11 cellular contexts compared by ENCODE assay signal in the genomic region with DNA sequence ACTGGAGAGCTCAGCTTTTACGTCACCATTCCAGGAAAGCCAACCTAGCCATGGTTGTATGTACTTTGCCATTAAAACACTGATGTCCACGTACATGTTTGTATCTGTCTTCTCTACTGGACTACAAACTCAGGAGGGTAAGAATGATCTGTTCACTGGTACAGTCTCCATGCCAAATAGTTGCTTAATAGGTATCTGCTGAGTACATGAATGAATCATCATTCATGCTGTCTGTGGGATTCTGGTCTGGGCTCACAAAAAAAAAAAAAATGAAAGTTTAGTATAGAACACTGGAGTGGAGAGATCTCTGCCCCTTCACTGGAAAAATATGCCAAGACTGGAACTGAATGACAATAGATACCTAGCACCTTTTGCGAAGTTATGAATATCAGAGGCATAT.
DNase-seq lines count a peak whose midpoint lies in the region; ATAC-seq, FAIRE-seq and TF ChIP-seq lines count a peak whose summit lies in the region.
"Had no signal": no experiment of that assay in that cellular context is flagged by ENCODE, and none has a peak within 500 bp of the region (broad histone marks: within the 10 kb centered on the region; RNA-seq: fewer than 3 reads in every experiment).

No MANE protein-coding gene starts in this region.

- no peak for FAIRE-seq in bronchial epithelial cell (lab: Jason Lieb, UNC)

- no peak overlapping the region for H3K4me3 ChIP-seq in bronchial epithelial cell (ENCODE audit: low read depth, low read length)

- H3K36me3 ChIP-seq in bronchial epithelial cell (ENCODE audit: control insufficient read depth, insufficient read depth, low read length): no peaks in the 10 kb centered on the region

- peak; percentile 22 for DNase-seq in GF-D8 (lab: John Stamatoyannopoulos, UW)
- peak; percentile 68 for DNase-seq in M059J (ENCODE audit: low read depth)
- peak; percentile 88 for DNase-seq in bronchial epithelial cell (ENCODE audit: low read depth)
- peak; percentile 90 for DNase-seq in renal cortical epithelial cell (ENCODE audit: low read depth)
- DNase-seq in DMS114 treated with DMSO at 0.1 percent for 48 hours (lab: John Stamatoyannopoulos, UW; ENCODE audit: unreplicated experiment): no peak
- DNase-seq in mesenteric fat pad (ENCODE audit: low spot score): no peak
- DNase-seq: activated CD4-positive, alpha-beta memory T cell treated with anti-CD3 and anti-CD28 coated beads for 36 hours; endodermal cell; NCI-H526; stimulated activated CD4-positive, alpha-beta T cell treated with anti-CD3 and anti-CD28 coated beads, Interleukin-2, amount 100 ng/mL, for 48 hours had no signal

- ATAC-seq in GM21576 (IDR thresholded peaks at IDR 0.05; ENCODE audit: unreplicated experiment): no peak

- H3K27me3 ChIP-seq in bronchial epithelial cell (ENCODE audit: control insufficient read depth, insufficient read depth, low read length): peaks cover 3% of the 10 kb centered on the region

- TF ChIP-seq CTCF in bronchial epithelial cell (IDR thresholded peaks at IDR 0.05; ENCODE audit: insufficient read depth, low read length, severe bottlenecking): no peak

Comparison
In these comparisons a context has a peak if more than half of its experiments do, and no peak if none do; other contexts are left out.
1. DNase-seq: peak in GF-D8 (single experiment), M059J (single experiment), bronchial epithelial cell (single experiment) and renal cortical epithelial cell (single experiment); none in DMS114 treated with DMSO at 0.1 percent for 48 hours (single experiment) and mesenteric fat pad (single experiment).